Comparison of ENCODE assay signal across 1 cellular context in genomic region chr20:18380908-18381529, GRCh38.
TF ChIP-seq lines count a peak whose summit lies in the region.

No MANE protein-coding gene starts in this region.

TF ChIP-seq in HepG2, 621 proteins besides CTCF, POLR2A, EP300 and RAD21 (continued from another document and continues in another):
- TF ChIP-seq, protein P1, sequence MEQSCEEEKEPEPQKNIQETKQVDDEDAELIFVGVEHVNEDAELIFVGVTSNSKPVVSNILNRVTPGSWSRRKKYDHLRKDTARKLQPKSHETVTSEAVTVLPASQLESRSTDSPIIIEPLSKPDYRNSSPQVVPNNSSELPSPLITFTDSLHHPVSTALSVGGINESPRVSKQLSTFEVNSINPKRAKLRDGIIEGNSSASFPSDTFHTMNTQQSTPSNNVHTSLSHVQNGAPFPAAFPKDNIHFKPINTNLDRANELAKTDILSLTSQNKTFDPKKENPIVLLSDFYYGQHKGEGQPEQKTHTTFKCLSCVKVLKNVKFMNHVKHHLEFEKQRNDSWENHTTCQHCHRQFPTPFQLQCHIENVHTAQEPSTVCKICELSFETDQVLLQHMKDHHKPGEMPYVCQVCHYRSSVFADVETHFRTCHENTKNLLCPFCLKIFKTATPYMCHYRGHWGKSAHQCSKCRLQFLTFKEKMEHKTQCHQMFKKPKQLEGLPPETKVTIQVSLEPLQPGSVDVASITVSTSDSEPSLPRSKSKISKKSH (CRISPR knock-in tag; IDR thresholded peaks at IDR 0.05; ENCODE audit: borderline replicate concordance), result peak; percentile 29; the same call in 1 of the 2 replicates
- TF ChIP-seq ZNF343 (CRISPR knock-in tag; IDR thresholded peaks at IDR 0.05) (no peak), XBP1 (CRISPR knock-in tag; IDR thresholded peaks at IDR 0.05) (no peak), ZNF224 (CRISPR knock-in tag; IDR thresholded peaks at IDR 0.05) (no peak), CEBPB (IDR thresholded peaks at IDR 0.05; ENCODE audit: borderline replicate concordance, low read depth, low read length) (no peak), HNF4G (IDR thresholded peaks at IDR 0.05; ENCODE audit: borderline replicate concordance, low read depth, low read length) (no peak), HNF4G (CRISPR knock-in tag; IDR thresholded peaks at IDR 0.05; ENCODE audit: borderline replicate concordance, low read depth) (no peak), DMAP1 (CRISPR knock-in tag; IDR thresholded peaks at IDR 0.05) (no peak), ZNF335 (CRISPR knock-in tag; IDR thresholded peaks at IDR 0.05) (no peak), DBP (CRISPR knock-in tag; IDR thresholded peaks at IDR 0.05; ENCODE audit: not compliant biosample characterization) (no peak), ZNF143 (CRISPR knock-in tag; IDR thresholded peaks at IDR 0.05) (peak; percentile 24; the same call in 1 of the 2 replicates), ZBTB7A (CRISPR knock-in tag; IDR thresholded peaks at IDR 0.05) (peak; percentile 61; the same call in 1 of the 2 replicates), ZNF572 (CRISPR knock-in tag; IDR thresholded peaks at IDR 0.05) (0 out of 2 replicates have a peak, but pooled peaks have one; percentile 65), ZNF747 (CRISPR knock-in tag; IDR thresholded peaks at IDR 0.05; ENCODE audit: borderline replicate concordance) (no peak), THAP9 (CRISPR knock-in tag; IDR thresholded peaks at IDR 0.05; ENCODE audit: borderline replicate concordance) (no peak), TBL1XR1 (IDR thresholded peaks at IDR 0.05; ENCODE audit: borderline replicate concordance, low read length, partially characterized antibody) (no peak), ZNF33A (CRISPR knock-in tag; IDR thresholded peaks at IDR 0.05; ENCODE audit: borderline replicate concordance) (no peak), ZNF891 (CRISPR knock-in tag; IDR thresholded peaks at IDR 0.05) (peak; percentile 25; the same call in 1 of the 2 replicates), REST (IDR thresholded peaks at IDR 0.05; ENCODE audit: borderline replicate concordance in 1 of 2, low read depth in 1 of 2, low read length in 2 of 2) (no peak), SMAD3 (CRISPR knock-in tag; IDR thresholded peaks at IDR 0.05) (no peak), HHEX (CRISPR knock-in tag; IDR thresholded peaks at IDR 0.05) (no peak), PTBP1 (IDR thresholded peaks at IDR 0.05; ENCODE audit: low read depth, low read length, poor library complexity, severe bottlenecking) (no peak), ZKSCAN8 (CRISPR knock-in tag; IDR thresholded peaks at IDR 0.05; ENCODE audit: borderline replicate concordance) (no peak), PRMT3 (CRISPR knock-in tag; IDR thresholded peaks at IDR 0.05; ENCODE audit: borderline replicate concordance, low read depth) (no peak), ZNF552 (CRISPR knock-in tag; IDR thresholded peaks at IDR 0.05; ENCODE audit: borderline replicate concordance) (no peak), ZNF781 (CRISPR knock-in tag; IDR thresholded peaks at IDR 0.05; ENCODE audit: borderline replicate concordance, not compliant biosample characterization) (no peak), ZNF770 (CRISPR knock-in tag; IDR thresholded peaks at IDR 0.05) (no peak), ZNF749 (CRISPR knock-in tag; IDR thresholded peaks at IDR 0.05; ENCODE audit: borderline replicate concordance) (0 out of 2 replicates have a peak, but pooled peaks have one; percentile 65), DNMT1 (CRISPR knock-in tag; IDR thresholded peaks at IDR 0.05) (no peak), ZNF441 (CRISPR knock-in tag; IDR thresholded peaks at IDR 0.05; ENCODE audit: borderline replicate concordance) (no peak), POGK (CRISPR knock-in tag; conservative IDR thresholded peaks at IDR 0.05) (no peak)
- TF ChIP-seq, protein P2, sequence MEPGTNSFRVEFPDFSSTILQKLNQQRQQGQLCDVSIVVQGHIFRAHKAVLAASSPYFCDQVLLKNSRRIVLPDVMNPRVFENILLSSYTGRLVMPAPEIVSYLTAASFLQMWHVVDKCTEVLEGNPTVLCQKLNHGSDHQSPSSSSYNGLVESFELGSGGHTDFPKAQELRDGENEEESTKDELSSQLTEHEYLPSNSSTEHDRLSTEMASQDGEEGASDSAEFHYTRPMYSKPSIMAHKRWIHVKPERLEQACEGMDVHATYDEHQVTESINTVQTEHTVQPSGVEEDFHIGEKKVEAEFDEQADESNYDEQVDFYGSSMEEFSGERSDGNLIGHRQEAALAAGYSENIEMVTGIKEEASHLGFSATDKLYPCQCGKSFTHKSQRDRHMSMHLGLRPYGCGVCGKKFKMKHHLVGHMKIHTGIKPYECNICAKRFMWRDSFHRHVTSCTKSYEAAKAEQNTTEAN (CRISPR knock-in tag; conservative IDR thresholded peaks at IDR 0.05), result no peak
- TF ChIP-seq, protein P3, sequence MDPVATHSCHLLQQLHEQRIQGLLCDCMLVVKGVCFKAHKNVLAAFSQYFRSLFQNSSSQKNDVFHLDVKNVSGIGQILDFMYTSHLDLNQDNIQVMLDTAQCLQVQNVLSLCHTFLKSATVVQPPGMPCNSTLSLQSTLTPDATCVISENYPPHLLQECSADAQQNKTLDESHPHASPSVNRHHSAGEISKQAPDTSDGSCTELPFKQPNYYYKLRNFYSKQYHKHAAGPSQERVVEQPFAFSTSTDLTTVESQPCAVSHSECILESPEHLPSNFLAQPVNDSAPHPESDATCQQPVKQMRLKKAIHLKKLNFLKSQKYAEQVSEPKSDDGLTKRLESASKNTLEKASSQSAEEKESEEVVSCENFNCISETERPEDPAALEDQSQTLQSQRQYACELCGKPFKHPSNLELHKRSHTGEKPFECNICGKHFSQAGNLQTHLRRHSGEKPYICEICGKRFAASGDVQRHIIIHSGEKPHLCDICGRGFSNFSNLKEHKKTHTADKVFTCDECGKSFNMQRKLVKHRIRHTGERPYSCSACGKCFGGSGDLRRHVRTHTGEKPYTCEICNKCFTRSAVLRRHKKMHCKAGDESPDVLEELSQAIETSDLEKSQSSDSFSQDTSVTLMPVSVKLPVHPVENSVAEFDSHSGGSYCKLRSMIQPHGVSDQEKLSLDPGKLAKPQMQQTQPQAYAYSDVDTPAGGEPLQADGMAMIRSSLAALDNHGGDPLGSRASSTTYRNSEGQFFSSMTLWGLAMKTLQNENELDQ (CRISPR knock-in tag; IDR thresholded peaks at IDR 0.05; ENCODE audit: borderline replicate concordance), result no peak
- TF ChIP-seq, protein P4, sequence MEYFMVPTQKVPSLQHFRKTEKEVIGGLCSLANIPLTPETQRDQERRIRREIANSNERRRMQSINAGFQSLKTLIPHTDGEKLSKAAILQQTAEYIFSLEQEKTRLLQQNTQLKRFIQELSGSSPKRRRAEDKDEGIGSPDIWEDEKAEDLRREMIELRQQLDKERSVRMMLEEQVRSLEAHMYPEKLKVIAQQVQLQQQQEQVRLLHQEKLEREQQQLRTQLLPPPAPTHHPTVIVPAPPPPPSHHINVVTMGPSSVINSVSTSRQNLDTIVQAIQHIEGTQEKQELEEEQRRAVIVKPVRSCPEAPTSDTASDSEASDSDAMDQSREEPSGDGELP (IDR thresholded peaks at IDR 0.05; ENCODE audit: borderline replicate concordance, low read depth), result no peak
- TF ChIP-seq, protein P5, sequence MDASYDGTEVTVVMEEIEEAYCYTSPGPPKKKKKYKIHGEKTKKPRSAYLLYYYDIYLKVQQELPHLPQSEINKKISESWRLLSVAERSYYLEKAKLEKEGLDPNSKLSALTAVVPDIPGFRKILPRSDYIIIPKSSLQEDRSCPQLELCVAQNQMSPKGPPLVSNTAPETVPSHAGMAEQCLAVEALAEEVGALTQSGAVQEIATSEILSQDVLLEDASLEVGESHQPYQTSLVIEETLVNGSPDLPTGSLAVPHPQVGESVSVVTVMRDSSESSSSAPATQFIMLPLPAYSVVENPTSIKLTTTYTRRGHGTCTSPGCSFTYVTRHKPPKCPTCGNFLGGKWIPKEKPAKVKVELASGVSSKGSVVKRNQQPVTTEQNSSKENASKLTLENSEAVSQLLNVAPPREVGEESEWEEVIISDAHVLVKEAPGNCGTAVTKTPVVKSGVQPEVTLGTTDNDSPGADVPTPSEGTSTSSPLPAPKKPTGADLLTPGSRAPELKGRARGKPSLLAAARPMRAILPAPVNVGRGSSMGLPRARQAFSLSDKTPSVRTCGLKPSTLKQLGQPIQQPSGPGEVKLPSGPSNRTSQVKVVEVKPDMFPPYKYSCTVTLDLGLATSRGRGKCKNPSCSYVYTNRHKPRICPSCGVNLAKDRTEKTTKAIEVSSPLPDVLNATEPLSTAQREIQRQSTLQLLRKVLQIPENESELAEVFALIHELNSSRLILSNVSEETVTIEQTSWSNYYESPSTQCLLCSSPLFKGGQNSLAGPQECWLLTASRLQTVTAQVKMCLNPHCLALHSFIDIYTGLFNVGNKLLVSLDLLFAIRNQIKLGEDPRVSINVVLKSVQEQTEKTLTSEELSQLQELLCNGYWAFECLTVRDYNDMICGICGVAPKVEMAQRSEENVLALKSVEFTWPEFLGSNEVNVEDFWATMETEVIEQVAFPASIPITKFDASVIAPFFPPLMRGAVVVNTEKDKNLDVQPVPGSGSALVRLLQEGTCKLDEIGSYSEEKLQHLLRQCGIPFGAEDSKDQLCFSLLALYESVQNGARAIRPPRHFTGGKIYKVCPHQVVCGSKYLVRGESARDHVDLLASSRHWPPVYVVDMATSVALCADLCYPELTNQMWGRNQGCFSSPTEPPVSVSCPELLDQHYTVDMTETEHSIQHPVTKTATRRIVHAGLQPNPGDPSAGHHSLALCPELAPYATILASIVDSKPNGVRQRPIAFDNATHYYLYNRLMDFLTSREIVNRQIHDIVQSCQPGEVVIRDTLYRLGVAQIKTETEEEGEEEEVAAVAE (CRISPR knock-in tag; IDR thresholded peaks at IDR 0.05; ENCODE audit: borderline replicate concordance), result no peak
